In the genomic region with DNA sequence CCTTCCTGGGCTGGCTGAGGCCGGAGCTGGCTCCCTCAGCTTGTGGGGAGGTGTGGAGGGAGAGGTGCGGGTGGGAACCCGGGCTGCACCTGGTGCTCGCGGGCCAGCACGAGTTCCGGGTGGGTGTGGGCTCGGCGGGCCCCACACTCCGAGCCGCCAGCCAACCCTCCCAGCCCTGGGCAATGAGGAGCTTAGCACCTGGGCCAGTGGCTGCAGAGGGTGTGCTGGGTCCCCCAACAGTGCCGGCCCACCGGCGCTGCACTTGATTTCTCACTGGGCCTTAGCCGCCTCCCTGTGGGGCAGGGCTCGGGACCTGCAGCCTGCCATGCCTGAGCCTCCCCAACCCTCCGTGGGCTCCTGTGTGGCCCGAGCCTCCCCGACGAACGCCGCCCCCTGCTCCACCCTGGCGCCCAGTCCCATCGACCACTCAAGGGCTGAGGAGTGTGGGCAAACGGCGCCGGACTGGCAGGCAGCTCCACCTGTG, we compare ENCODE assay signal across 24 cellular contexts.
DNase-seq lines count a peak whose midpoint lies in the region; ATAC-seq and TF ChIP-seq lines count a peak whose summit lies in the region.
"Had no signal": no experiment of that assay in that cellular context is flagged by ENCODE, and none has a peak within 500 bp of the region (broad histone marks: within the 10 kb centered on the region; RNA-seq: fewer than 3 reads in every experiment).

No MANE protein-coding gene starts in this region.

- no peak for ATAC-seq in right cardiac atrium
- no peak for ATAC-seq in heart right ventricle
- ATAC-seq: A549, GM12878 had no signal

- no peak overlapping the region for H3K4me3 Mint-ChIP-seq in chondrocyte (ENCODE audit: unreplicated experiment)
- H3K4me3 Mint-ChIP-seq: CD14-positive monocyte; CD4-positive, alpha-beta T cell; CD8-positive, alpha-beta memory T cell had no signal

- H3K27me3 Mint-ChIP-seq in chondrocyte (ENCODE audit: low read depth) = no peaks in the 10 kb centered on the region
- H3K27me3 Mint-ChIP-seq: CD4-positive, alpha-beta T cell; CD8-positive, alpha-beta memory T cell had no signal

- no peak overlapping the region for H3K4me3 ChIP-seq in right cardiac atrium (ENCODE audit: low read length)
- H3K4me3 ChIP-seq in heart right ventricle = no peak overlapping the region
- H3K4me3 ChIP-seq: A549; BLaER1 treated with 17β-estradiol and CSF1 and Interleukin-3, amounts not matched to agents 10 nM and 100 nM; GM12878; GM23248 had no signal

- H3K27ac ChIP-seq in right cardiac atrium (ENCODE audit: low read length) = no peak overlapping the region
- no peak overlapping the region for H3K27ac ChIP-seq in heart right ventricle
- H3K27ac ChIP-seq: A549; BLaER1 treated with 17β-estradiol and CSF1 and Interleukin-3, amounts not matched to agents 10 nM and 100 nM; GM23248 had no signal

- H3K4me1 ChIP-seq in right cardiac atrium (ENCODE audit: control insufficient read depth, insufficient read depth, low read length) = no peaks in the 10 kb centered on the region
- no peaks in the 10 kb centered on the region for H3K4me1 ChIP-seq in heart right ventricle
- H3K4me1 ChIP-seq: A549; BE2C; BLaER1 treated with 17β-estradiol and CSF1 and Interleukin-3, amounts not matched to agents 10 nM and 100 nM had no signal

- no peak overlapping the region for H3K27ac Mint-ChIP-seq in chondrocyte (ENCODE audit: unreplicated experiment)
- H3K27ac Mint-ChIP-seq: CD14-positive monocyte; CD4-positive, alpha-beta T cell; CD8-positive, alpha-beta memory T cell had no signal

- H3K27me3 ChIP-seq in right cardiac atrium (ENCODE audit: control insufficient read depth, insufficient read depth) = no peaks in the 10 kb centered on the region
- no peaks in the 10 kb centered on the region for H3K27me3 ChIP-seq in heart right ventricle
- H3K27me3 ChIP-seq: BE2C; BLaER1 treated with 17β-estradiol and CSF1 and Interleukin-3, amounts not matched to agents 10 nM and 100 nM had no signal

- peak in 2 of 3 donors; percentile 23 to 31 for DNase-seq in right cardiac atrium
- DNase-seq in heart right ventricle = no peak
- DNase-seq in chondrocyte (ENCODE audit: low spot score) = peak; percentile 76
- DNase-seq in posterior vena cava (ENCODE audit: low spot score) = peak; percentile 69
- DNase-seq in epidermal melanocyte (ENCODE audit: insufficient read length, low spot score) = no peak
- no peak for DNase-seq in NCI-H69 (lab: John Stamatoyannopoulos, UW)
- DNase-seq in hepatic stellate cell (ENCODE audit: low spot score) = no peak
- DNase-seq: 8988T; ACHN; AML-193; BE2C; CD4-positive, alpha-beta T cell; CD8-positive, alpha-beta memory T cell; DMS 273 treated with DMSO at 0.1 percent for 48 hours; DMS79; EL; GDM1; GM23248; H7; HCEC 1CT had no signal

- H3K9me3 ChIP-seq in right cardiac atrium (ENCODE audit: control insufficient read depth, low read length) (no peaks in the 10 kb centered on the region), heart right ventricle (peaks cover 0 to 88% (median 37%) of the 10 kb centered on the region in 11 donors)
- H3K9me3 ChIP-seq: A549, BE2C had no signal

- H3K36me3 ChIP-seq in heart right ventricle = no peaks in the 10 kb centered on the region
- H3K36me3 ChIP-seq: BE2C; BLaER1 treated with 17β-estradiol and CSF1 and Interleukin-3, amounts not matched to agents 10 nM and 100 nM had no signal

- H3K4me1 Mint-ChIP-seq in chondrocyte (ENCODE audit: low read depth) = no peaks in the 10 kb centered on the region
- H3K4me1 Mint-ChIP-seq: CD14-positive monocyte; CD8-positive, alpha-beta memory T cell had no signal

- H3K36me3 Mint-ChIP-seq in chondrocyte (ENCODE audit: low read depth) = peaks cover 3% of the 10 kb centered on the region
- H3K36me3 Mint-ChIP-seq: CD14-positive monocyte had no signal

- H3K9me3 Mint-ChIP-seq in chondrocyte (ENCODE audit: low read depth) = peaks cover 68% of the 10 kb centered on the region

- 95% methylated on average over 27 of the region's 27 CpGs for WGBS in right cardiac atrium
- WGBS in heart right ventricle, 2 donors = 92 to 95% methylated on average over 27 of the region's 27 CpGs

- TF ChIP-seq CTCF in heart right ventricle (IDR thresholded peaks at IDR 0.05) (no peak), chondrocyte (IDR thresholded peaks at IDR 0.05) (no peak)

- intact Hi-C loops in right cardiac atrium (cut with DNase I) = no loop called here
- intact Hi-C loops in heart right ventricle (cut with DNase I) = no loop called here
- intact Hi-C loops in posterior vena cava (cut with DNase I) = no loop called here

Comparison
In these comparisons a context has a peak if more than half of its experiments do, and no peak if none do; other contexts are left out.
1. DNase-seq: peak in right cardiac atrium (2 of 3), chondrocyte (single experiment) and posterior vena cava (single experiment); none in heart right ventricle (0 of 2), epidermal melanocyte (single experiment), NCI-H69 (single experiment) and hepatic stellate cell (single experiment).